Comparison of ENCODE assay signal across 8 cellular contexts in the genomic region with DNA sequence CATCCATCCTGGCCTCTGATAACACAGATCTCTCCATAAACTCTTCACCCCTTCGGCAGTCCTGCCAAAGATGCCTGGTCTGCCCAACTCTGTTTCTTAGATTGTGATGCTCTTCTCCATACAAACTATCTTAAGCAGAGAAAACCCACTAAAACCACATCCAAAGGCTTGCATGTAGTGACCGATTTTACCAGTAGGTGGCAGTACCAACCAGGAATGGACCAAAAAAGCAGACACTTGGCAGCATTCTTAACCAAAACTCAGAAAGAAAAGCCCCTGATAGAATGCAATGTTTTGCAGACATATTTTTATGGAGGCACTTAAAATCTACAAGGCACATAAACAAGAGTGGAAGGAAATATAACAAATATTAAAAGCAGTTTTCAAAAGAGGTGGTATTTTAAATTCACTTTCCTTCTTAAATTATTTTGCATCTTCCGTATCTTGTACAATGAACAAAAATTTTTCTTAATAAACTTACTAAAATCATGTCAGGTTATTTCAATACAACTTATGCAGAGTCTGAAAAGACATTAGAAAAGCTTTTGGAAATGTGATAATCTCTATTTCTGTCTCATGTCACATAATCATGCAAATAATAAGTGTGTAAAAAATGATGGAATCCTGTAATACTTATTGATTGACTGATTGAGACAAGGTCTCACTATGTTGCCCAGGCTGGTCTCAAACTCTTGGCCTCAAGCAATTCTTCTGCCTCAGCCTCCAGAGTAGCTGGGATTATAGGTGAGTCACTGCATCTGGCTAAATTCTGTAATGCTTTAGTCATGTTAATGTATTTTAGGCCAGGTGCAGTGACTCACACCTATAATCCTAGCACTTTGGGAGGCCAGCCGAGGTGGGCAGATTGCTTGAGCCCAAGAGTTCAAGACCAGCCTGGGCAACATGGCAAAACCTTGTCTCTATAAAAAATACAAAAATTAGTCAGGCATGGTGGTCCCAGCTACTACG. TPM values are rescaled to one million over a fixed set of nuclear protein-coding genes. Genes with fewer than 3 reads are reported as not detected.
A peak's percentile ranks its signal among the peaks of the same experiment; 100 is the strongest.
DNase-seq lines count a peak whose midpoint lies in the region; ATAC-seq and TF ChIP-seq lines count a peak whose summit lies in the region.

No MANE protein-coding gene starts in this region.

- peaks cover 18% of the 10 kb centered on the region for H3K4me1 Mint-ChIP-seq in chondrocyte (ENCODE audit: low read depth)

- peak; percentile 96 for TF ChIP-seq RAD21 in liver (IDR thresholded peaks at IDR 0.05)

- DNase-seq in NOMO-1 (lab: John Stamatoyannopoulos, UW; ENCODE audit: unreplicated experiment in 2 of 2) = peak; percentile 21 to 29
- DNase-seq in NOMO-1 treated with dmso at 0.1 percent for 144 hours (lab: John Stamatoyannopoulos, UW; ENCODE audit: unreplicated experiment) = no peak
- peak; percentile 67 for DNase-seq in NCI-H2227 (lab: John Stamatoyannopoulos, UW; ENCODE audit: unreplicated experiment)
- peak; percentile 55 to 79 for DNase-seq in activated CD4-positive, alpha-beta T cell treated with anti-CD3 and anti-CD28 coated beads for 4 hours
- no peak for DNase-seq in chondrocyte (ENCODE audit: low spot score)
- peak; percentile 60 for DNase-seq in stimulated activated CD8-positive, alpha-beta memory T cell treated with anti-CD3 and anti-CD28 coated beads, Interleukin-12 subunit alpha, Interleukin-12 subunit beta, amount 100 ng/mL, for 1 hour (ENCODE audit: low read depth)

- H3K27me3 Mint-ChIP-seq in chondrocyte (ENCODE audit: low read depth) = no peaks in the 10 kb centered on the region

- H3K36me3 Mint-ChIP-seq in chondrocyte (ENCODE audit: low read depth) = peaks cover 11% of the 10 kb centered on the region

- H3K27ac Mint-ChIP-seq in chondrocyte (ENCODE audit: unreplicated experiment) = no peak overlapping the region

- WGBS in liver = 55% methylated on average over 5 of the region's 5 CpGs

- no peak for ATAC-seq in GM19395 (IDR thresholded peaks at IDR 0.05; ENCODE audit: unreplicated experiment)

- no peaks in the 10 kb centered on the region for H3K9me3 Mint-ChIP-seq in chondrocyte (ENCODE audit: low read depth)

- H3K9ac ChIP-seq in liver (ENCODE audit: low read depth in 1 of 2, low read length in 2 of 2) = no peak overlapping the region

- no peak overlapping the region for H3K27ac ChIP-seq in liver (ENCODE audit: low read depth in 1 of 2, low read length in 2 of 2)

- H3K4me1 ChIP-seq in liver (ENCODE audit: control insufficient read depth in 4 of 4, insufficient read depth in 4 of 4, low read length in 3 of 4) = no peaks in the 10 kb centered on the region

- no peaks in the 10 kb centered on the region for H3K27me3 ChIP-seq in liver (ENCODE audit: control insufficient read depth in 4 of 4, insufficient read depth in 4 of 4, low read length in 3 of 4)

- H3K36me3 ChIP-seq in liver (ENCODE audit: control insufficient read depth in 4 of 4, insufficient read depth in 3 of 4, low read depth in 1 of 4, low read length in 3 of 4) = peaks cover 0 to 10% (median 2%) of the 10 kb centered on the region in 4 donors

- H3K9me3 ChIP-seq in liver (ENCODE audit: control insufficient read depth in 4 of 4, low read length in 3 of 4) = no peaks in the 10 kb centered on the region

- H3K4me3 ChIP-seq in liver (ENCODE audit: low read depth in 1 of 3, low read length in 3 of 3) = no peak overlapping the region

- H3K4me3 Mint-ChIP-seq in chondrocyte (ENCODE audit: unreplicated experiment) = no peak overlapping the region

- TF ChIP-seq CTCF in chondrocyte (IDR thresholded peaks at IDR 0.05) (peak; percentile 96), liver (IDR thresholded peaks at IDR 0.05; ENCODE audit: low read depth, low read length, missing input control) (peak; percentile 95)

TF ChIP-seq in liver, 16 proteins besides CTCF, POLR2A, EP300 and RAD21:
- TF ChIP-seq JUND (IDR thresholded peaks at IDR 0.05) (no peak), GABPA (IDR thresholded peaks at IDR 0.05 in 1 of 2, conservative IDR thresholded peaks at IDR 0.05 in 1 of 2) (no peak), HNF4A (conservative IDR thresholded peaks at IDR 0.05) (no peak), SP1 (IDR thresholded peaks at IDR 0.05) (no peak)
- TF ChIP-seq, protein P1, sequence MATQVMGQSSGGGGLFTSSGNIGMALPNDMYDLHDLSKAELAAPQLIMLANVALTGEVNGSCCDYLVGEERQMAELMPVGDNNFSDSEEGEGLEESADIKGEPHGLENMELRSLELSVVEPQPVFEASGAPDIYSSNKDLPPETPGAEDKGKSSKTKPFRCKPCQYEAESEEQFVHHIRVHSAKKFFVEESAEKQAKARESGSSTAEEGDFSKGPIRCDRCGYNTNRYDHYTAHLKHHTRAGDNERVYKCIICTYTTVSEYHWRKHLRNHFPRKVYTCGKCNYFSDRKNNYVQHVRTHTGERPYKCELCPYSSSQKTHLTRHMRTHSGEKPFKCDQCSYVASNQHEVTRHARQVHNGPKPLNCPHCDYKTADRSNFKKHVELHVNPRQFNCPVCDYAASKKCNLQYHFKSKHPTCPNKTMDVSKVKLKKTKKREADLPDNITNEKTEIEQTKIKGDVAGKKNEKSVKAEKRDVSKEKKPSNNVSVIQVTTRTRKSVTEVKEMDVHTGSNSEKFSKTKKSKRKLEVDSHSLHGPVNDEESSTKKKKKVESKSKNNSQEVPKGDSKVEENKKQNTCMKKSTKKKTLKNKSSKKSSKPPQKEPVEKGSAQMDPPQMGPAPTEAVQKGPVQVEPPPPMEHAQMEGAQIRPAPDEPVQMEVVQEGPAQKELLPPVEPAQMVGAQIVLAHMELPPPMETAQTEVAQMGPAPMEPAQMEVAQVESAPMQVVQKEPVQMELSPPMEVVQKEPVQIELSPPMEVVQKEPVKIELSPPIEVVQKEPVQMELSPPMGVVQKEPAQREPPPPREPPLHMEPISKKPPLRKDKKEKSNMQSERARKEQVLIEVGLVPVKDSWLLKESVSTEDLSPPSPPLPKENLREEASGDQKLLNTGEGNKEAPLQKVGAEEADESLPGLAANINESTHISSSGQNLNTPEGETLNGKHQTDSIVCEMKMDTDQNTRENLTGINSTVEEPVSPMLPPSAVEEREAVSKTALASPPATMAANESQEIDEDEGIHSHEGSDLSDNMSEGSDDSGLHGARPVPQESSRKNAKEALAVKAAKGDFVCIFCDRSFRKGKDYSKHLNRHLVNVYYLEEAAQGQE (IDR thresholded peaks at IDR 0.05) = no peak
- TF ChIP-seq, protein P2, sequence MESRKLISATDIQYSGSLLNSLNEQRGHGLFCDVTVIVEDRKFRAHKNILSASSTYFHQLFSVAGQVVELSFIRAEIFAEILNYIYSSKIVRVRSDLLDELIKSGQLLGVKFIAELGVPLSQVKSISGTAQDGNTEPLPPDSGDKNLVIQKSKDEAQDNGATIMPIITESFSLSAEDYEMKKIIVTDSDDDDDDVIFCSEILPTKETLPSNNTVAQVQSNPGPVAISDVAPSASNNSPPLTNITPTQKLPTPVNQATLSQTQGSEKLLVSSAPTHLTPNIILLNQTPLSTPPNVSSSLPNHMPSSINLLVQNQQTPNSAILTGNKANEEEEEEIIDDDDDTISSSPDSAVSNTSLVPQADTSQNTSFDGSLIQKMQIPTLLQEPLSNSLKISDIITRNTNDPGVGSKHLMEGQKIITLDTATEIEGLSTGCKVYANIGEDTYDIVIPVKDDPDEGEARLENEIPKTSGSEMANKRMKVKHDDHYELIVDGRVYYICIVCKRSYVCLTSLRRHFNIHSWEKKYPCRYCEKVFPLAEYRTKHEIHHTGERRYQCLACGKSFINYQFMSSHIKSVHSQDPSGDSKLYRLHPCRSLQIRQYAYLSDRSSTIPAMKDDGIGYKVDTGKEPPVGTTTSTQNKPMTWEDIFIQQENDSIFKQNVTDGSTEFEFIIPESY (IDR thresholded peaks at IDR 0.05) = no peak

RNA-seq across cellular contexts. Expression of a gene that starts 29.4 kb away (rescaled TPM):
- total RNA-seq in chondrocyte (61.4 to 81.7 TPM (median 61.9 TPM) in 3 replicates), liver (10 to 100 TPM in 1 of 2 donors, 1 to 10 TPM in 1; 7.2 to 13.3 TPM)
- polyA plus RNA-seq in liver = 1 to 10 TPM; 3.4 to 4.8 TPM

Comparison
In these comparisons a context has a peak if more than half of its experiments do, and no peak if none do; other contexts are left out.
1. DNase-seq: peak in NOMO-1 (2 of 2), NCI-H2227 (single experiment), activated CD4-positive, alpha-beta T cell treated with anti-CD3 and anti-CD28 coated beads for 4 hours (2 of 2) and stimulated activated CD8-positive, alpha-beta memory T cell treated with anti-CD3 and anti-CD28 coated beads, Interleukin-12 subunit alpha, Interleukin-12 subunit beta, amount 100 ng/mL, for 1 hour (single experiment); none in NOMO-1 treated with dmso at 0.1 percent for 144 hours (single experiment) and chondrocyte (single experiment).